Comparison of ENCODE assay signal across 8 cellular contexts in genomic region chr17:68195667-68196393, GRCh38. TPM values are rescaled to one million over a fixed set of nuclear protein-coding genes. Genes with fewer than 3 reads are reported as not detected.
DNase-seq lines count a peak whose midpoint lies in the region; ATAC-seq, FAIRE-seq and TF ChIP-seq lines count a peak whose summit lies in the region.

No MANE protein-coding gene starts in this region.

- H3K4me1 ChIP-seq in HEK293 (ENCODE audit: control insufficient read depth, insufficient read depth, low read length) (no peaks in the 10 kb centered on the region), NT2/D1 (ENCODE audit: insufficient read depth, insufficient read length) (peaks cover 11% of the 10 kb centered on the region), H1 (replicated peaks in 1 of 4; ENCODE audit: control insufficient read depth in 3 of 4, insufficient read depth in 4 of 4, low read length in 3 of 4) (peaks cover 8 to 25% (median 14%) of the 10 kb centered on the region in 4 experiments), trophoblast cell (ENCODE audit: control insufficient read depth in 1 of 2, insufficient read depth in 2 of 2, low read length in 2 of 2) (peaks cover 28 to 32% of the 10 kb centered on the region in 2 experiments)

- POLR2A ChIA-PET in HEK293 (lab: Yijun Ruan, JAX) (interaction anchor here (0.6 kb wide), 1 partner anchor 159 kb away, joined by 4 read pairs; no protein-coding TSS in a partner anchor), H1 (lab: Charles Lee; ENCODE audit: partially characterized antibody) (interaction anchor here (0.6 to 1.4 kb wide), 5 partner anchors 9 to 393 kb away, joined by 3 to 5 read pairs (median 3); no protein-coding TSS in a partner anchor)

- H3K79me1 ChIP-seq in H1 (ENCODE audit: low read depth, low read length) = no peaks in the 10 kb centered on the region
- H3K79me1 ChIP-seq in trophoblast cell (ENCODE audit: low read length) = no peaks in the 10 kb centered on the region

- H4K91ac ChIP-seq in H1 (replicated peaks; ENCODE audit: insufficient read length, low read length) (no peak overlapping the region), trophoblast cell (ENCODE audit: low read depth, low read length) (no peak overlapping the region)

- no peak for FAIRE-seq in H1 (lab: Jason Lieb, UNC)

- H3K9ac ChIP-seq in NT2/D1 (ENCODE audit: insufficient read length, low read depth) (no peak overlapping the region), H1 (replicated peaks in 1 of 4; ENCODE audit: extremely low read depth in 1 of 4, low read depth in 3 of 4, low read length in 3 of 4) (no peak overlapping the region), trophoblast cell (ENCODE audit: low read length) (no peak overlapping the region)

- H3K4me2 ChIP-seq in H1 (ENCODE audit: insufficient read depth in 1 of 2, low read depth in 2 of 2, low read length in 2 of 2) (peak overlapping the region; percentile 74 to 75), trophoblast cell (ENCODE audit: low read length) (peak overlapping the region; percentile 85)

- 13% methylated on average over 22 of the region's 27 CpGs; no CpG with 5 or more reads in 1 of the 2 experiments for WGBS in H1 (ENCODE audit: extremely low coverage in 1 of 2, insufficient coverage in 1 of 2, insufficient read length in 1 of 2, insufficient replicate concordance in 2 of 2, low coverage in 1 of 2, low lambda C conversion rate in 2 of 2, missing lambda C conversion rate in 1 of 2), 2 experiments
- WGBS in trophoblast cell (ENCODE audit: extremely low coverage, insufficient coverage, insufficient read length) = no CpG with 5 or more reads among the region's 27 CpGs

- H3K56ac ChIP-seq in H1 (replicated peaks; ENCODE audit: insufficient read length, low read depth, low read length) = no peak overlapping the region

- H3K36me3 ChIP-seq in HEK293 (ENCODE audit: control insufficient read depth in 2 of 2, insufficient read depth in 1 of 2, low read length in 2 of 2) (no peaks in the 10 kb centered on the region), NT2/D1 (ENCODE audit: insufficient read depth, insufficient read length, low read length) (no peaks in the 10 kb centered on the region), H1 (ENCODE audit: control insufficient read depth in 2 of 4, insufficient read depth in 4 of 4, low read length in 3 of 4) (peaks cover 0 to 7% (median 0%) of the 10 kb centered on the region in 4 experiments; a peak in 1 of 8 replicates), trophoblast cell (ENCODE audit: control insufficient read depth in 1 of 2, insufficient read depth in 2 of 2, low read length in 2 of 2) (no peaks in the 10 kb centered on the region)

- H2BK12ac ChIP-seq in H1 (ENCODE audit: low read depth, low read length) = no peak overlapping the region
- H2BK12ac ChIP-seq in trophoblast cell (ENCODE audit: low read length) = no peak overlapping the region

- H2BK120ac ChIP-seq in H1 (replicated peaks; ENCODE audit: low read depth, low read length) = no peak overlapping the region
- no peak overlapping the region for H2BK120ac ChIP-seq in trophoblast cell (ENCODE audit: insufficient read depth, low read length, poor library complexity)

- H3K79me2 ChIP-seq in H1 (ENCODE audit: control insufficient read depth in 1 of 2, insufficient read depth in 2 of 2, low read length in 2 of 2) (no peaks in the 10 kb centered on the region), trophoblast cell (ENCODE audit: control insufficient read depth, insufficient read depth, low read length, poor library complexity) (no peaks in the 10 kb centered on the region)

- CTCF ChIA-PET in HEK293 (lab: Yijun Ruan, JAX) = interaction anchor here (0.5 to 1.8 kb wide), 4 partner anchors 23 to 236 kb away, joined by 3 to 13 read pairs (median 4); no protein-coding TSS in a partner anchor
- CTCF ChIA-PET in H1 (lab: Charles Lee; ENCODE audit: partially characterized antibody) = interaction anchor here (0.7 to 2.2 kb wide), 5 partner anchors 9 to 203 kb away, joined by 3 to 11 read pairs (median 5); no protein-coding TSS in a partner anchor

- H2BK20ac ChIP-seq in H1 (ENCODE audit: low read length) = no peak overlapping the region

- H4K12ac ChIP-seq in trophoblast cell (ENCODE audit: low read depth, low read length) = no peak overlapping the region

- H3K14ac ChIP-seq in H1 (ENCODE audit: insufficient read length) (no peak overlapping the region), trophoblast cell (ENCODE audit: low read length) (no peak overlapping the region)

- H3K4me3 ChIP-seq in HEK293 (ENCODE audit: low read depth, low read length) = peak overlapping the region; percentile 47
- peak overlapping the region; percentile 30 for H3K4me3 ChIP-seq in NT2/D1 (ENCODE audit: insufficient read length, low read depth)
- peak overlapping the region; percentile 25 to 61 (median 40) for H3K4me3 ChIP-seq in H1 (ENCODE audit: extremely low read depth in 1 of 4, insufficient read depth in 2 of 4, low read depth in 3 of 4, low read length in 4 of 4)
- peak overlapping the region; percentile 58 for H3K4me3 ChIP-seq in trophoblast cell (ENCODE audit: low read depth, low read length)

- no peak for DNase-seq in NT2/D1 (ENCODE audit: low read depth, low spot score)
- DNase-seq in H1 (ENCODE audit: low read depth in 1 of 2, low spot score in 2 of 2) = peak in 1 of 2 experiments; percentile 77
- peak in 1 of 2 donors; percentile 37 for DNase-seq in trophoblast cell
- no peak for DNase-seq in kidney glomerular epithelial cell (lab: John Stamatoyannopoulos, UW)
- no peak for DNase-seq in HCEC 1CT
- DNase-seq in activated CD4-positive, alpha-beta T cell treated with anti-CD3 and anti-CD28 coated beads for 48 hours = no peak

- no peak for TF ChIP-seq RAD21 in H1 (IDR thresholded peaks at IDR 0.05 in 1 of 2, conservative IDR thresholded peaks at IDR 0.05 in 1 of 2; ENCODE audit: low read depth in 2 of 2, low read length in 2 of 2)

- H3K27me3 ChIP-seq in NT2/D1 (ENCODE audit: insufficient read depth, insufficient read length) = peaks cover 91% of the 10 kb centered on the region
- peaks cover 53 to 66% (median 59%) of the 10 kb centered on the region in 4 experiments for H3K27me3 ChIP-seq in H1 (replicated peaks in 1 of 4; ENCODE audit: control insufficient read depth in 3 of 4, extremely low read depth in 1 of 4, insufficient read depth in 3 of 4, low read length in 3 of 4)
- H3K27me3 ChIP-seq in trophoblast cell (ENCODE audit: insufficient read depth, low read length) = peaks cover 40% of the 10 kb centered on the region

- TF ChIP-seq CTCF in HEK293 (tag by site-specific recombination; IDR thresholded peaks at IDR 0.05) (no peak), H1 (IDR thresholded peaks at IDR 0.05; ENCODE audit: control extremely low read depth in 1 of 3, insufficient read depth in 1 of 3, low read depth in 1 of 3, low read length in 3 of 3) (no peak)

- H2AFZ ChIP-seq in H1 (ENCODE audit: low read length) (no peak overlapping the region), trophoblast cell (ENCODE audit: insufficient read depth, low read length, poor library complexity) (no peak overlapping the region)

- H3K23me2 ChIP-seq in H1 (ENCODE audit: low read depth, low read length) = peaks cover 8% of the 10 kb centered on the region; the same call in 1 of the 2 replicates

- H3K18ac ChIP-seq in H1 (ENCODE audit: extremely low read depth, low read length) = no peak overlapping the region; the same call in 1 of the 2 replicates
- H3K18ac ChIP-seq in trophoblast cell (ENCODE audit: low read length) = no peak overlapping the region

- no peak for TF ChIP-seq POLR2A in H1 (IDR thresholded peaks at IDR 0.05; ENCODE audit: control extremely low read depth in 1 of 2, low read depth in 2 of 2, low read length in 2 of 2)

- ATAC-seq in HG03097 (IDR thresholded peaks at IDR 0.05; ENCODE audit: low FRiP score, unreplicated experiment) = no peak

- no peak overlapping the region for H3K4ac ChIP-seq in H1 (replicated peaks; ENCODE audit: insufficient read length, low read depth, low read length)
- H3K4ac ChIP-seq in trophoblast cell (ENCODE audit: low read depth, low read length) = no peak overlapping the region

- H3K27ac ChIP-seq in HEK293 (ENCODE audit: extremely low read depth, low read depth, low read length) (no peak overlapping the region; the same call in 1 of the 2 replicates), H1 (ENCODE audit: low read depth, low read length) (no peak overlapping the region), trophoblast cell (ENCODE audit: low read depth, low read length) (no peak overlapping the region)

- H3K23ac ChIP-seq in H1 (ENCODE audit: insufficient read length) = no peak overlapping the region
- H3K23ac ChIP-seq in trophoblast cell (ENCODE audit: low read length) = no peak overlapping the region

- H2AK5ac ChIP-seq in H1 (ENCODE audit: low read depth, low read length) (no peak overlapping the region), trophoblast cell (ENCODE audit: low read length) (no peak overlapping the region)

- H3K9me3 ChIP-seq in HEK293 (ENCODE audit: control insufficient read depth, insufficient read depth, low read depth, low read length) (no peaks in the 10 kb centered on the region), NT2/D1 (ENCODE audit: insufficient read depth, low read length) (no peaks in the 10 kb centered on the region), H1 (ENCODE audit: insufficient read depth in 2 of 2, low read depth in 1 of 2, low read length in 1 of 2) (peaks cover 0 to 2% of the 10 kb centered on the region in 2 experiments; a peak in 1 of 4 replicates), trophoblast cell (ENCODE audit: insufficient read depth, low read depth, low read length) (peaks cover 15% of the 10 kb centered on the region)

- no peak for TF ChIP-seq EP300 in H1 (IDR thresholded peaks at IDR 0.05; ENCODE audit: borderline replicate concordance in 1 of 2, low read depth in 2 of 2, low read length in 2 of 2)

- no peak overlapping the region for H4K5ac ChIP-seq in H1 (ENCODE audit: insufficient read length, low read depth, low read length)

- H4K8ac ChIP-seq in H1 (ENCODE audit: extremely low read depth, insufficient read depth, low read length) (no peak overlapping the region), trophoblast cell (ENCODE audit: low read depth, low read length) (no peak overlapping the region)

- H2BK15ac ChIP-seq in H1 (ENCODE audit: low read length) = no peak overlapping the region

- H2BK5ac ChIP-seq in H1 (ENCODE audit: low read depth, low read length) = no peak overlapping the region
- no peak overlapping the region for H2BK5ac ChIP-seq in trophoblast cell (ENCODE audit: low read depth, low read length, poor library complexity)

- H4K20me1 ChIP-seq in H1 (replicated peaks in 1 of 2; ENCODE audit: control insufficient read depth in 1 of 2, insufficient read depth in 2 of 2, low read length in 2 of 2) = peaks cover 3 to 15% of the 10 kb centered on the region in 2 experiments

RNA-seq across cellular contexts. Expression of gene AMZ2, which starts 52.0 kb away (rescaled TPM):
- 66.4 and 71.0 TPM in 2 replicates for total RNA-seq in H1 (2021; fragmentation: NEBNext Ultra II Directional; extraction: Animal tissue kit (Norgen Biotek cat#: 25700))
- polyA plus RNA-seq in H1 (2011; rRNA removed) = 37.7 and 49.5 TPM in 2 replicates
- polyA plus RNA-seq in H1 (2011; cell fraction: cytosol; rRNA removed) = 51.8 TPM
- polyA plus RNA-seq in H1 (2011; cell fraction: nucleus; rRNA removed) = 33.2 TPM
- polyA plus RNA-seq in H1 (2012, experiment 1 of 2) = 41.9 to 66.4 TPM (median 42.7 TPM) in 4 replicates
- 27.4 TPM for polyA plus RNA-seq in H1 (2012, experiment 2 of 2)
- 104 TPM for polyA plus RNA-seq in H1 (2013, experiment 1 of 2)
- 114 TPM for polyA plus RNA-seq in H1 (2013, experiment 2 of 2)
- 21.5 and 37.8 TPM in 2 replicates for polyA minus RNA-seq in H1 (2011; rRNA and poly(A)+ RNA removed)
- polyA minus RNA-seq in H1 (2011; cell fraction: cytosol; rRNA and poly(A)+ RNA removed) = 12.8 TPM
- polyA minus RNA-seq in H1 (2011; cell fraction: nucleus; rRNA and poly(A)+ RNA removed) = 31.9 TPM
- polyA plus RNA-seq in trophoblast cell (2013) = 102 and 110 TPM in 2 replicates
